ENCODE assay signal across 8 cellular contexts in genomic region chr11:8832571-8833260, GRCh38.
A peak's percentile ranks its signal among the peaks of the same experiment; 100 is the strongest.
DNase-seq lines count a peak whose midpoint lies in the region; ATAC-seq lines count a peak whose summit lies in the region.

No MANE protein-coding gene starts in this region.

- no peaks in the 10 kb centered on the region for H3K27me3 ChIP-seq in MG63

- H3K27ac Mint-ChIP-seq in activated naive CD8-positive, alpha-beta T cell treated with anti-CD3 and anti-CD28 coated beads, Interleukin-2, amount 50 U/mL, for 24 hours: peak overlapping the region; percentile 3

- H3K36me3 Mint-ChIP-seq in activated naive CD8-positive, alpha-beta T cell treated with anti-CD3 and anti-CD28 coated beads, Interleukin-2, amount 50 U/mL, for 24 hours (ENCODE audit: low read depth): no peaks in the 10 kb centered on the region

- ATAC-seq in GM21825 (IDR thresholded peaks at IDR 0.05; ENCODE audit: unreplicated experiment): peak; percentile 81
- ATAC-seq in activated naive CD8-positive, alpha-beta T cell treated with anti-CD3 and anti-CD28 coated beads, Interleukin-2, amount 50 U/mL, for 24 hours: peak; percentile 70

- H3K9me3 Mint-ChIP-seq in activated naive CD8-positive, alpha-beta T cell treated with anti-CD3 and anti-CD28 coated beads, Interleukin-2, amount 50 U/mL, for 24 hours: no peaks in the 10 kb centered on the region

- H3K4me3 Mint-ChIP-seq in activated naive CD8-positive, alpha-beta T cell treated with anti-CD3 and anti-CD28 coated beads, Interleukin-2, amount 50 U/mL, for 24 hours: no peak overlapping the region

- peaks cover 14% of the 10 kb centered on the region for H3K4me1 Mint-ChIP-seq in activated naive CD8-positive, alpha-beta T cell treated with anti-CD3 and anti-CD28 coated beads, Interleukin-2, amount 50 U/mL, for 24 hours

- DNase-seq in NCI-H2196 (lab: John Stamatoyannopoulos, UW; ENCODE audit: unreplicated experiment) (peak; percentile 21), NCI-H2196 treated with DMSO at 0.1 percent for 48 hours (lab: John Stamatoyannopoulos, UW; ENCODE audit: unreplicated experiment) (no peak), MG63 (peak; percentile 77), iPS-NIHi7 (ENCODE audit: extremely low spot score) (peak; percentile 36)
- peak; percentile 21 for DNase-seq in activated naive CD8-positive, alpha-beta T cell treated with anti-CD3 and anti-CD28 coated beads, Interleukin-2, amount 50 U/mL, for 24 hours
- DNase-seq in activated effector memory CD4-positive, alpha-beta T cell treated with Interleukin-2 at 50 U/mL for 16 hours: no peak
- no peak for DNase-seq in stimulated activated naive CD4-positive, alpha-beta T cell (lab: John Stamatoyannopoulos, UW)

- peaks cover 10% of the 10 kb centered on the region for H3K27me3 Mint-ChIP-seq in activated naive CD8-positive, alpha-beta T cell treated with anti-CD3 and anti-CD28 coated beads, Interleukin-2, amount 50 U/mL, for 24 hours

- no peak overlapping the region for H3K4me3 ChIP-seq in MG63

- H3K9me3 ChIP-seq in MG63: no peaks in the 10 kb centered on the region

- no peaks in the 10 kb centered on the region; the same call in 1 of the 2 replicates for H3K36me3 ChIP-seq in MG63

Comparison
In these comparisons a context has a peak if more than half of its experiments do, and no peak if none do; other contexts are left out.
1. DNase-seq: peak in NCI-H2196 (single experiment), MG63 (single experiment), activated naive CD8-positive, alpha-beta T cell treated with anti-CD3 and anti-CD28 coated beads, Interleukin-2, amount 50 U/mL, for 24 hours (single experiment) and iPS-NIHi7 (single experiment); none in NCI-H2196 treated with DMSO at 0.1 percent for 48 hours (single experiment), activated effector memory CD4-positive, alpha-beta T cell treated with Interleukin-2 at 50 U/mL for 16 hours (single experiment) and stimulated activated naive CD4-positive, alpha-beta T cell (0 of 6).